In the genomic region with DNA sequence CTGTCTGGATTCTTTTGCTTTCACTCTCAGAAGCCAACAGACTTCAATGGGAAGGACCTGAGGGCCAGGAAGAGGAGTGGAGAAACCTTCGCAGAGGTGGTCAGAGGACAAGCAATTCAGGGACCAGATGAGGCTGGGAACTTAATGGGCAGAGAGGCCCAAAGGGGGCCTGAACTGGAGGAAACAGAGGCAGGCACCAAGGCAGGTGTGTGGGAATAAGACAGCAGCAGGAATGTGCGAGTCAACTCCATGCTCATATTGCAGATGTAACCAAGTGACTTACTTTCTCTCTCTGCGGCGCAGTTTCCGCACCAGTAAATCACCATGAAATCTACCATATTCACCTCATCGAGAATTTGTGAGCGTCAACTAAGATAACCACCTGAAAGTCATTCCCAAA, we compare ENCODE assay signal across 33 cellular contexts.
"Had no signal": no experiment of that assay in that cellular context is flagged by ENCODE, and none has a peak within 500 bp of the region (broad histone marks: within the 10 kb centered on the region; RNA-seq: fewer than 3 reads in every experiment).

No MANE protein-coding gene starts in this region.

- DNase-seq: activated B cell treated with CpG ODN at 0.5 μM for 24 hours; activated CD4-positive, alpha-beta T cell treated with anti-CD3 and anti-CD28 coated beads for 48 hours; activated CD4-positive, alpha-beta T cell treated with anti-CD3 and anti-CD28 coated beads, Interleukin-2, amount 50 U/mL, for 1 hour; activated CD4-positive, alpha-beta T cell treated with anti-CD3 and anti-CD28 coated beads, Interleukin-2, amount 50 U/mL, for 48 hours; activated CD8-positive, alpha-beta memory T cell treated with anti-CD3 and anti-CD28 coated beads for 24 hours; activated CD8-positive, alpha-beta T cell treated with anti-CD3 and anti-CD28 coated beads for 36 hours; activated effector memory CD4-positive, alpha-beta T cell treated with Interleukin-2 at 50 U/mL for 16 hours; activated gamma-delta T cell treated with Interleukin-2 at 50 U/mL for 16 hours; activated naive CD4-positive, alpha-beta T cell treated with anti-CD3 and anti-CD28 coated beads, Interleukin-2, amount 50 U/mL, for 16 hours; activated naive CD4-positive, alpha-beta T cell treated with Interleukin-2 at 50 U/mL for 16 hours; activated T-cell treated with anti-CD3 and anti-CD28 coated beads, Interleukin-2, amount 50 U/mL, for 4 hours; amniotic stem cell; anterior cingulate cortex; body of pancreas; caudate nucleus; cerebellar nuclear complex; dorsolateral prefrontal cortex; effector memory CD4-positive, alpha-beta T cell; endodermal cell; foreskin keratinocyte; gastrocnemius medialis; glutamatergic neuron; heart left ventricle; T-helper 1 cell; T-helper 17 cell; T1000; WERI-Rb-1 had no signal

- H3K4me3 Mint-ChIP-seq: activated B cell treated with CpG ODN at 0.5 μM for 24 hours; activated CD8-positive, alpha-beta T cell treated with anti-CD3 and anti-CD28 coated beads for 36 hours; activated naive CD8-positive, alpha-beta T cell; activated T-cell treated with anti-CD3 and anti-CD28 coated beads, Interleukin-2, amount 50 U/mL, for 4 hours; activated T-helper 17 cell treated with anti-CD3 and anti-CD28 coated beads, Interleukin-2, amount 50 U/mL, for 72 hours; dendritic cell treated with granulocyte-macrophage colony-stimulating factor and Interleukin-4, amounts not matched to agents 40 ng/mL and 50 ng/mL, for 4 days; endodermal cell; T-helper 17 cell; T-helper 2 cell treated with Interferon-gamma antibody and Interleukin-4, amounts not matched to agents 5 μg/mL and 100 μg/mL, for 36 hours had no signal

- H3K27ac Mint-ChIP-seq: activated B cell treated with CpG ODN at 0.5 μM for 24 hours; activated CD8-positive, alpha-beta T cell treated with anti-CD3 and anti-CD28 coated beads for 36 hours; activated naive CD8-positive, alpha-beta T cell; activated T-helper 17 cell treated with anti-CD3 and anti-CD28 coated beads, Interleukin-2, amount 50 U/mL, for 72 hours; endodermal cell; T-helper 17 cell; T-helper 2 cell treated with Interferon-gamma antibody and Interleukin-4, amounts not matched to agents 5 μg/mL and 100 μg/mL, for 36 hours had no signal

- H3K27me3 Mint-ChIP-seq: activated B cell treated with CpG ODN at 0.5 μM for 24 hours; activated CD8-positive, alpha-beta T cell treated with anti-CD3 and anti-CD28 coated beads for 36 hours; dendritic cell treated with granulocyte-macrophage colony-stimulating factor and Interleukin-4, amounts not matched to agents 40 ng/mL and 50 ng/mL, for 4 days; T-helper 17 cell had no signal

- H3K4me1 ChIP-seq: body of pancreas, gastrocnemius medialis, heart left ventricle had no signal

- H3K9me3 ChIP-seq: body of pancreas, gastrocnemius medialis, heart left ventricle had no signal

- H3K4me1 Mint-ChIP-seq: activated B cell treated with CpG ODN at 0.5 μM for 24 hours; activated T-helper 17 cell treated with anti-CD3 and anti-CD28 coated beads, Interleukin-2, amount 50 U/mL, for 72 hours; T-helper 17 cell had no signal

- H3K27me3 ChIP-seq: body of pancreas, dorsolateral prefrontal cortex, foreskin keratinocyte, gastrocnemius medialis, heart left ventricle had no signal

- H3K36me3 Mint-ChIP-seq: activated naive CD8-positive, alpha-beta T cell had no signal

- H3K27ac ChIP-seq: body of pancreas, coronary artery, foreskin keratinocyte, gastrocnemius medialis, heart left ventricle, WERI-Rb-1 had no signal

- ATAC-seq: activated CD4-positive, CD25-positive, alpha-beta regulatory T cell treated with anti-CD3 and anti-CD28 coated beads, Interleukin-2, amount 50 U/mL, for 24 hours; activated CD8-positive, alpha-beta T cell treated with anti-CD3 and anti-CD28 coated beads for 36 hours; activated T-cell treated with anti-CD3 and anti-CD28 coated beads, Interleukin-2, amount 50 U/mL, for 4 hours; activated T-helper 17 cell treated with anti-CD3 and anti-CD28 coated beads, Interleukin-2, amount 50 U/mL, for 72 hours; body of pancreas; foreskin keratinocyte; gastrocnemius medialis; heart left ventricle; T-helper 17 cell had no signal

- H3K9me3 Mint-ChIP-seq: activated B cell treated with CpG ODN at 0.5 μM for 24 hours; activated CD8-positive, alpha-beta T cell treated with anti-CD3 and anti-CD28 coated beads for 36 hours; activated T-helper 17 cell treated with anti-CD3 and anti-CD28 coated beads, Interleukin-2, amount 50 U/mL, for 72 hours; dendritic cell treated with granulocyte-macrophage colony-stimulating factor and Interleukin-4, amounts not matched to agents 40 ng/mL and 50 ng/mL, for 4 days; endodermal cell; T-helper 2 cell treated with Interferon-gamma antibody and Interleukin-4, amounts not matched to agents 5 μg/mL and 100 μg/mL, for 36 hours had no signal

- H3K36me3 ChIP-seq: gastrocnemius medialis, heart left ventricle, WERI-Rb-1 had no signal

- H3K4me3 ChIP-seq: body of pancreas, coronary artery, dorsolateral prefrontal cortex, gastrocnemius medialis, heart left ventricle had no signal
